ENCODE assay signal across 1 cellular context in genomic region chr2:239944706-239945551, GRCh38.
TF ChIP-seq lines count a peak whose summit lies in the region.

No MANE protein-coding gene starts in this region.

TF ChIP-seq in WTC11, 78 proteins besides CTCF, POLR2A, EP300 and RAD21 (continued from another document):
- no peak for TF ChIP-seq ZNF532 (CRISPR knock-in tag; IDR thresholded peaks at IDR 0.05; ENCODE audit: borderline replicate concordance)
- no peak for TF ChIP-seq USF2 (CRISPR knock-in tag; IDR thresholded peaks at IDR 0.05)
- TF ChIP-seq NFATC4 (CRISPR knock-in tag; IDR thresholded peaks at IDR 0.05), result no peak
- TF ChIP-seq USF1 (CRISPR knock-in tag; IDR thresholded peaks at IDR 0.05), result no peak
